Comparison of ENCODE assay signal across 8 cellular contexts in genomic region chr20:21102691-21103311, GRCh38. TPM values are rescaled to one million over a fixed set of nuclear protein-coding genes. Genes with fewer than 3 reads are reported as not detected.
DNase-seq lines count a peak whose midpoint lies in the region; ATAC-seq and TF ChIP-seq lines count a peak whose summit lies in the region.

No MANE protein-coding gene starts in this region.

- CTCF ChIA-PET in PC-3 (lab: Charles Lee), result no interaction called here

- H3K27me3 Mint-ChIP-seq in activated T-helper 17 cell treated with anti-CD3 and anti-CD28 coated beads, Interleukin-2, amount 50 U/mL, for 72 hours, result peaks cover 59% of the 10 kb centered on the region

- ATAC-seq in HG03442 (IDR thresholded peaks at IDR 0.05; ENCODE audit: unreplicated experiment), result peak; percentile 37
- ATAC-seq in activated T-helper 17 cell treated with anti-CD3 and anti-CD28 coated beads, Interleukin-2, amount 50 U/mL, for 72 hours (replicated peaks), result peak; percentile 60
- no peak for ATAC-seq in GM21526 (IDR thresholded peaks at IDR 0.05; ENCODE audit: low FRiP score, unreplicated experiment)
- ATAC-seq in PC-3, result no peak

- H3K9me3 ChIP-seq in iPS-18c (ENCODE audit: control insufficient read depth, insufficient read depth, low read length), result no peaks in the 10 kb centered on the region
- H3K9me3 ChIP-seq in skeletal muscle satellite cell (replicated peaks; ENCODE audit: low read length), result no peaks in the 10 kb centered on the region
- no peaks in the 10 kb centered on the region for H3K9me3 ChIP-seq in PC-3 (ENCODE audit: low read length)

- no peaks in the 10 kb centered on the region for H3K9me2 ChIP-seq in PC-3 (replicated peaks; ENCODE audit: low read length)

- peaks cover 10% of the 10 kb centered on the region for H3K4me1 Mint-ChIP-seq in activated T-helper 17 cell treated with anti-CD3 and anti-CD28 coated beads, Interleukin-2, amount 50 U/mL, for 72 hours

- no peak overlapping the region for H2AFZ ChIP-seq in PC-3 (ENCODE audit: low read length)

- no peaks in the 10 kb centered on the region for H3K9me3 Mint-ChIP-seq in activated T-helper 17 cell treated with anti-CD3 and anti-CD28 coated beads, Interleukin-2, amount 50 U/mL, for 72 hours

- peaks cover 99% of the 10 kb centered on the region for H3K27me3 ChIP-seq in skeletal muscle satellite cell (ENCODE audit: control insufficient read depth, insufficient read depth, low read length)
- peaks cover 56% of the 10 kb centered on the region for H3K27me3 ChIP-seq in PC-3 (ENCODE audit: low read length)

- H3K9ac ChIP-seq in skeletal muscle satellite cell (ENCODE audit: low read depth, low read length) (no peak overlapping the region), PC-3 (ENCODE audit: low read length) (no peak overlapping the region)

- no peaks in the 10 kb centered on the region for H4K20me1 ChIP-seq in PC-3 (ENCODE audit: low read length)

- peak overlapping the region; percentile 49; the same call in 1 of the 2 replicates for H3K4me3 ChIP-seq in iPS-18c (ENCODE audit: insufficient read depth, low read depth, low read length)
- peak overlapping the region; percentile 47 for H3K4me3 ChIP-seq in skeletal muscle satellite cell (ENCODE audit: low read length)
- no peak overlapping the region for H3K4me3 ChIP-seq in PC-3 (ENCODE audit: low read length)

- H3K27ac ChIP-seq in PC-3 (ENCODE audit: low read length), result no peak overlapping the region

- peak overlapping the region; percentile 88 for H3K4me3 Mint-ChIP-seq in activated T-helper 17 cell treated with anti-CD3 and anti-CD28 coated beads, Interleukin-2, amount 50 U/mL, for 72 hours

- no peaks in the 10 kb centered on the region for H3K36me3 ChIP-seq in skeletal muscle satellite cell (ENCODE audit: insufficient read depth, low read length)
- H3K36me3 ChIP-seq in PC-3 (ENCODE audit: low read depth, low read length), result no peaks in the 10 kb centered on the region

- TF ChIP-seq CTCF in PC-3 (conservative IDR thresholded peaks at IDR 0.05; ENCODE audit: low read depth, low read length), result no peak

- H3K27ac Mint-ChIP-seq in activated T-helper 17 cell treated with anti-CD3 and anti-CD28 coated beads, Interleukin-2, amount 50 U/mL, for 72 hours, result no peak overlapping the region

- intact Hi-C loops in PC-3 (cut with micrococcal nuclease), result no loop called here

- peaks cover 5% of the 10 kb centered on the region for H3K36me3 Mint-ChIP-seq in activated T-helper 17 cell treated with anti-CD3 and anti-CD28 coated beads, Interleukin-2, amount 50 U/mL, for 72 hours (ENCODE audit: low read depth)

- no TSS peak for BruUV-seq in PC-3 (replicated peaks; lab: Mats Ljungman, UMichigan)

- no peaks in the 10 kb centered on the region for H3K79me2 ChIP-seq in PC-3 (ENCODE audit: low read length)

- POLR2A ChIA-PET in PC-3 (lab: Charles Lee; ENCODE audit: unreplicated experiment), result no interaction called here

- H3K4me1 ChIP-seq in skeletal muscle satellite cell (ENCODE audit: control insufficient read depth, insufficient read depth, low read length) (peaks cover 16% of the 10 kb centered on the region), PC-3 (ENCODE audit: insufficient read depth, low read length) (no peaks in the 10 kb centered on the region)

- DNase-seq in DMS53 (lab: John Stamatoyannopoulos, UW) (peak; percentile 63), PC-3 (no peak), NCI-H510A treated with DMSO at 0.1 percent for 48 hours (lab: John Stamatoyannopoulos, UW) (no peak)

- peak overlapping the region; percentile 62 for H3K4me2 ChIP-seq in skeletal muscle satellite cell (ENCODE audit: low read length)
- H3K4me2 ChIP-seq in PC-3 (ENCODE audit: low read length), result no peak overlapping the region

- no peaks in the 10 kb centered on the region for H3F3A ChIP-seq in PC-3 (ENCODE audit: low read length, unreplicated experiment)

RNA-seq across cellular contexts. Expression of gene LINC00237, which starts 3.4 kb away (rescaled TPM):
- not detected for total RNA-seq in activated T-helper 17 cell treated with anti-CD3 and anti-CD28 coated beads, Interleukin-2, amount 50 U/mL, for 72 hours
- total RNA-seq in skeletal muscle satellite cell (2012; rRNA removed), result not detected in 2 replicates
- total RNA-seq in PC-3 (2014; rRNA removed), result not detected in 2 replicates

RNA-seq across cellular contexts. Expression of gene KIZ, which starts 23.1 kb away (rescaled TPM):
- total RNA-seq in activated T-helper 17 cell treated with anti-CD3 and anti-CD28 coated beads, Interleukin-2, amount 50 U/mL, for 72 hours, result 10 to 100 TPM in 1 of 2 donors, 1 to 10 TPM in 1; 9.7 to 10.5 TPM
- 8.3 and 13.2 TPM in 2 replicates for total RNA-seq in skeletal muscle satellite cell (2012; rRNA removed)
- 10.3 and 13.4 TPM in 2 replicates for total RNA-seq in PC-3 (2014; rRNA removed)

Comparison
In these comparisons a context has a peak if more than half of its experiments do, and no peak if none do; other contexts are left out.
1. ATAC-seq: peak in HG03442 (single experiment) and activated T-helper 17 cell treated with anti-CD3 and anti-CD28 coated beads, Interleukin-2, amount 50 U/mL, for 72 hours (single experiment); none in GM21526 (single experiment) and PC-3 (single experiment).